31 cellular contexts compared by ENCODE assay signal in the genomic region with DNA sequence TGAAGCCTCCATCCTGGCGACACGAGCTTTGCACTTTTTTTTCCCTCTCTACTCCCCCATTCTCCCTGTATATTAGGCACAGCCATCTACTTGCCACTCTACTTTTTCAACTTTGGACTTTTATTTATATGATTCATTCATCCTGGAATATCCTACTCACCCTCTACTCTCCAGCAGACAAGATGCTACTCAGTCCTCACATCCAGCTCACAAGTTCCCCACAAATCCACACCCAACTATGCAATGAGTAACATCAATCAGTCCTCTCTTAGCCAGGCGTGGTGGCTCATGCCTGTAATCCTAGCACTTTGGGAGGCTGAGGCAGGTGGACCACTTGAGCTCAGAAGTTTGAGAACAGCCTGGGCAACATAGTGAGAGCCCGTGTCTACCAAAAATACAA. TPM values are rescaled to one million over a fixed set of nuclear protein-coding genes. Genes with fewer than 3 reads are reported as not detected.
DNase-seq lines count a peak whose midpoint lies in the region; ATAC-seq and TF ChIP-seq lines count a peak whose summit lies in the region.
"Had no signal": no experiment of that assay in that cellular context is flagged by ENCODE, and none has a peak within 500 bp of the region (broad histone marks: within the 10 kb centered on the region; RNA-seq: fewer than 3 reads in every experiment).

No MANE protein-coding gene starts in this region.

- H3K9me2 ChIP-seq in GM23248 (ENCODE audit: insufficient read depth), result no peaks in the 10 kb centered on the region
- no peaks in the 10 kb centered on the region for H3K9me2 ChIP-seq in PC-3 (replicated peaks; ENCODE audit: low read length)

- in situ Hi-C loops in GM23248 (cut with MboI), result no loop called here

- no peak overlapping the region for H3K27ac ChIP-seq in GM23248
- peak overlapping the region; percentile 53 for H3K27ac ChIP-seq in PC-3 (ENCODE audit: low read length)
- H3K27ac ChIP-seq: adrenal gland, brain microvascular endothelial cell, esophagus squamous epithelium, gastrocnemius medialis, hepatocyte, left ventricle myocardium inferior, ovary, suprapubic skin, WERI-Rb-1 had no signal

- H3K4me1 Mint-ChIP-seq in activated CD8-positive, alpha-beta T cell treated with anti-CD3 and anti-CD28 coated beads, Interleukin-2, amount 10 ng/mL, durations not matched to agents 7 days and 5 days (ENCODE audit: low read depth), result peaks cover 3% of the 10 kb centered on the region
- H3K4me1 Mint-ChIP-seq in activated CD4-positive, alpha-beta memory T cell treated with anti-CD3 and anti-CD28 coated beads for 36 hours (ENCODE audit: low read depth), result no peaks in the 10 kb centered on the region
- H3K4me1 Mint-ChIP-seq: immature natural killer cell, nephron had no signal

- TF ChIP-seq CTCF in PC-3 (conservative IDR thresholded peaks at IDR 0.05; ENCODE audit: low read depth, low read length), result no peak

- H3K4me3 ChIP-seq in GM23248 (no peak overlapping the region), PC-3 (ENCODE audit: low read length) (no peak overlapping the region)
- H3K4me3 ChIP-seq: adrenal gland, esophagus squamous epithelium, gastrocnemius medialis, hepatocyte, left ventricle myocardium inferior, ovary, smooth muscle cell, suprapubic skin had no signal

- H3F3A ChIP-seq in GM23248 (ENCODE audit: insufficient read depth) (no peaks in the 10 kb centered on the region), PC-3 (ENCODE audit: low read length, unreplicated experiment) (no peaks in the 10 kb centered on the region)

- H3K36me3 ChIP-seq in GM23248 (ENCODE audit: low read depth), result no peaks in the 10 kb centered on the region
- no peaks in the 10 kb centered on the region for H3K36me3 ChIP-seq in PC-3 (ENCODE audit: low read depth, low read length)
- H3K36me3 ChIP-seq: adrenal gland, brain microvascular endothelial cell, esophagus squamous epithelium, gastrocnemius medialis, left ventricle myocardium inferior, ovary, suprapubic skin, WERI-Rb-1 had no signal

- peaks cover 13% of the 10 kb centered on the region for H3K27me3 Mint-ChIP-seq in activated CD8-positive, alpha-beta T cell treated with anti-CD3 and anti-CD28 coated beads, Interleukin-2, amount 10 ng/mL, durations not matched to agents 7 days and 5 days (ENCODE audit: low read depth)
- peaks cover 19% of the 10 kb centered on the region for H3K27me3 Mint-ChIP-seq in activated CD4-positive, alpha-beta memory T cell treated with anti-CD3 and anti-CD28 coated beads for 36 hours

- H3K27ac Mint-ChIP-seq in activated CD8-positive, alpha-beta T cell treated with anti-CD3 and anti-CD28 coated beads, Interleukin-2, amount 10 ng/mL, durations not matched to agents 7 days and 5 days, result no peak overlapping the region
- no peak overlapping the region for H3K27ac Mint-ChIP-seq in activated CD4-positive, alpha-beta memory T cell treated with anti-CD3 and anti-CD28 coated beads for 36 hours
- H3K27ac Mint-ChIP-seq: immature natural killer cell, nephron had no signal

- H3K4me3 Mint-ChIP-seq in activated CD8-positive, alpha-beta T cell treated with anti-CD3 and anti-CD28 coated beads, Interleukin-2, amount 10 ng/mL, durations not matched to agents 7 days and 5 days, result no peak overlapping the region
- H3K4me3 Mint-ChIP-seq in activated CD4-positive, alpha-beta memory T cell treated with anti-CD3 and anti-CD28 coated beads for 36 hours, result no peak overlapping the region
- H3K4me3 Mint-ChIP-seq: effector memory CD8-positive, alpha-beta T cell; immature natural killer cell; nephron had no signal

- H3K79me2 ChIP-seq in GM23248 (ENCODE audit: insufficient read depth) (no peaks in the 10 kb centered on the region), PC-3 (ENCODE audit: low read length) (no peaks in the 10 kb centered on the region)
- H3K79me2 ChIP-seq: hepatocyte had no signal

- H3K27me3 ChIP-seq in GM23248 (replicated peaks; ENCODE audit: insufficient read depth) (peaks cover 27% of the 10 kb centered on the region), PC-3 (ENCODE audit: low read length) (0 out of 2 replicates have a peak, but pooled peaks cover 4% of the 10 kb centered on the region)
- H3K27me3 ChIP-seq: adrenal gland, brain microvascular endothelial cell, gastrocnemius medialis, hepatocyte, ovary had no signal

- H3K4me2 ChIP-seq in GM23248 (ENCODE audit: unreplicated experiment) (no peak overlapping the region), PC-3 (ENCODE audit: low read length) (peak overlapping the region; percentile 10; the same call in 1 of the 2 replicates)
- H3K4me2 ChIP-seq: hepatocyte, smooth muscle cell had no signal

- H3K9ac ChIP-seq in GM23248 (no peak overlapping the region), PC-3 (ENCODE audit: low read length) (no peak overlapping the region)

- intact Hi-C loops in PC-3 (cut with micrococcal nuclease), result no loop called here
- intact Hi-C loops in activated CD4-positive, alpha-beta memory T cell treated with anti-CD3 and anti-CD28 coated beads for 36 hours (cut with micrococcal nuclease), result no loop called here

- H3K9me3 Mint-ChIP-seq in activated CD8-positive, alpha-beta T cell treated with anti-CD3 and anti-CD28 coated beads, Interleukin-2, amount 10 ng/mL, durations not matched to agents 7 days and 5 days (ENCODE audit: insufficient read depth), result no peaks in the 10 kb centered on the region
- no peaks in the 10 kb centered on the region for H3K9me3 Mint-ChIP-seq in activated CD4-positive, alpha-beta memory T cell treated with anti-CD3 and anti-CD28 coated beads for 36 hours
- H3K9me3 Mint-ChIP-seq: effector memory CD8-positive, alpha-beta T cell; immature natural killer cell; nephron had no signal

- H3K36me3 Mint-ChIP-seq in activated CD8-positive, alpha-beta T cell treated with anti-CD3 and anti-CD28 coated beads, Interleukin-2, amount 10 ng/mL, durations not matched to agents 7 days and 5 days (ENCODE audit: low read depth), result no peaks in the 10 kb centered on the region
- no peaks in the 10 kb centered on the region for H3K36me3 Mint-ChIP-seq in activated CD4-positive, alpha-beta memory T cell treated with anti-CD3 and anti-CD28 coated beads for 36 hours
- H3K36me3 Mint-ChIP-seq: immature natural killer cell had no signal

- H3K9me3 ChIP-seq in GM23248 (ENCODE audit: low read depth) (no peaks in the 10 kb centered on the region), PC-3 (ENCODE audit: low read length) (no peaks in the 10 kb centered on the region)
- H3K9me3 ChIP-seq: adrenal gland, esophagus squamous epithelium, gastrocnemius medialis, left ventricle myocardium inferior, ovary, suprapubic skin had no signal

- H3K4me1 ChIP-seq in GM23248 (ENCODE audit: insufficient read depth) (no peaks in the 10 kb centered on the region), PC-3 (ENCODE audit: insufficient read depth, low read length) (peaks cover 15% of the 10 kb centered on the region)
- H3K4me1 ChIP-seq: adrenal gland, esophagus squamous epithelium, gastrocnemius medialis, left ventricle myocardium inferior, suprapubic skin had no signal

- CTCF ChIA-PET in PC-3 (lab: Charles Lee), result no interaction called here
- CTCF ChIA-PET in activated CD8-positive, alpha-beta T cell treated with anti-CD3 and anti-CD28 coated beads, Interleukin-2, amount 10 ng/mL, durations not matched to agents 7 days and 5 days (lab: Charles Lee), result interaction anchor here (0.9 to 1.4 kb wide), 3 partner anchors 14 to 182 kb away, joined by 3 to 5 read pairs (median 4); no protein-coding TSS in a partner anchor
- CTCF ChIA-PET in activated CD4-positive, alpha-beta memory T cell treated with anti-CD3 and anti-CD28 coated beads for 36 hours (lab: Charles Lee), result no interaction called here

- no TSS peak for BruUV-seq in PC-3 (replicated peaks; lab: Mats Ljungman, UMichigan)

- peak; percentile 51 for ATAC-seq in PC-3
- no peak for ATAC-seq in activated CD8-positive, alpha-beta T cell treated with anti-CD3 and anti-CD28 coated beads, Interleukin-2, amount 10 ng/mL, durations not matched to agents 7 days and 5 days
- ATAC-seq: gastrocnemius medialis, Right ventricle myocardium inferior had no signal

- peak; percentile 59 for DNase-seq in ELR (ENCODE audit: low read depth)
- DNase-seq in GM23248, result peak; percentile 9
- peak; percentile 55 for DNase-seq in PC-3
- DNase-seq in kidney tubule cell (ENCODE audit: low spot score), result peak; percentile 35
- no peak for DNase-seq in activated CD8-positive, alpha-beta T cell treated with anti-CD3 and anti-CD28 coated beads, Interleukin-2, amount 10 ng/mL, durations not matched to agents 7 days and 5 days
- no peak for DNase-seq in activated gamma-delta T cell treated with Interleukin-2 at 50 U/mL for 16 hours
- DNase-seq in activated CD4-positive, alpha-beta memory T cell treated with anti-CD3 and anti-CD28 coated beads for 36 hours, result no peak
- DNase-seq: activated CD8-positive, alpha-beta memory T cell treated with anti-CD3 and anti-CD28 coated beads, Interleukin-2, amount 50 U/mL, for 48 hours; activated effector memory CD4-positive, alpha-beta T cell treated with Interleukin-2 at 50 U/mL for 16 hours; adrenal gland; brain microvascular endothelial cell; C1 segment of cervical spinal cord; DND-41; effector memory CD8-positive, alpha-beta T cell; esophagus squamous epithelium; gastrocnemius medialis; immature natural killer cell; left ventricle myocardium inferior; NCI-H1092 treated with DMSO at 0.1 percent for 48 hours; NCI-H2029; NCI-H2227 treated with DMSO at 0.1 percent for 48 hours; NCI-H774; ovary; stimulated activated CD4-positive, alpha-beta T cell treated with anti-CD3 and anti-CD28 coated beads, Interleukin-2, amount 100 ng/mL, for 24 hours; WERI-Rb-1 had no signal

- H2AFZ ChIP-seq in GM23248 (no peak overlapping the region), PC-3 (ENCODE audit: low read length) (no peak overlapping the region)
- H2AFZ ChIP-seq: hepatocyte had no signal

- WGBS in GM23248 (ENCODE audit: low coverage in 1 of 2, low lambda C conversion rate in 2 of 2, missing lambda C conversion rate in 2 of 2), 2 experiments, result 64 to 72% methylated on average over 4 of the region's 4 CpGs

- POLR2A ChIA-PET in PC-3 (lab: Charles Lee; ENCODE audit: unreplicated experiment), result interaction anchor here (0.6 kb wide), 1 partner anchor 380 kb away, joined by 5 read pairs; no protein-coding TSS in a partner anchor
- POLR2A ChIA-PET in activated CD8-positive, alpha-beta T cell treated with anti-CD3 and anti-CD28 coated beads, Interleukin-2, amount 10 ng/mL, durations not matched to agents 7 days and 5 days (lab: Charles Lee), result interaction anchor here (0.6 kb wide), 1 partner anchor 122 kb away, joined by 3 read pairs; no protein-coding TSS in a partner anchor
- POLR2A ChIA-PET in activated CD4-positive, alpha-beta memory T cell treated with anti-CD3 and anti-CD28 coated beads for 36 hours (lab: Charles Lee), result interaction anchor here (0.7 kb wide), 1 partner anchor 514 kb away, joined by 3 read pairs; no protein-coding TSS in a partner anchor

- H4K20me1 ChIP-seq in GM23248 (ENCODE audit: insufficient read depth), result no peaks in the 10 kb centered on the region
- H4K20me1 ChIP-seq in PC-3 (ENCODE audit: low read length), result no peaks in the 10 kb centered on the region

RNA-seq across cellular contexts. Expression of a gene that starts 23.9 kb away (rescaled TPM):
- not detected in 2 replicates for total RNA-seq in GM23248 (2014; rRNA removed; shearing (Covaris generic))
- polyA plus RNA-seq in GM23248 (2016; fragmentation: Nextera tagmentation; extraction: Ambion mirVana), result not detected in 2 replicates
- not detected in 2 replicates for total RNA-seq in PC-3 (2014; rRNA removed)
- total RNA-seq in activated CD8-positive, alpha-beta T cell treated with anti-CD3 and anti-CD28 coated beads, Interleukin-2, amount 10 ng/mL, durations not matched to agents 7 days and 5 days, result not detected
- total RNA-seq in activated CD4-positive, alpha-beta memory T cell treated with anti-CD3 and anti-CD28 coated beads for 36 hours, result not detected
- total RNA-seq: adrenal gland, esophagus squamous epithelium, gastrocnemius medialis, left ventricle myocardium inferior, ovary, Right ventricle myocardium inferior, smooth muscle cell, suprapubic skin, urinary bladder had no signal
- polyA plus RNA-seq: adrenal gland, immature natural killer cell, ovary, smooth muscle cell, urinary bladder had no signal

RNA-seq across cellular contexts. Expression of a gene that starts 43.3 kb away (rescaled TPM):
- total RNA-seq in GM23248 (2014; rRNA removed; shearing (Covaris generic)), result not detected in 2 replicates
- polyA plus RNA-seq in GM23248 (2016; fragmentation: Nextera tagmentation; extraction: Ambion mirVana), result not detected in 2 replicates
- total RNA-seq in PC-3 (2014; rRNA removed), result 0.62 TPM in 1 of 2 replicates, not detected in the other
- total RNA-seq in activated CD8-positive, alpha-beta T cell treated with anti-CD3 and anti-CD28 coated beads, Interleukin-2, amount 10 ng/mL, durations not matched to agents 7 days and 5 days, result not detected
- not detected for total RNA-seq in activated CD4-positive, alpha-beta memory T cell treated with anti-CD3 and anti-CD28 coated beads for 36 hours
- total RNA-seq: esophagus squamous epithelium, left ventricle myocardium inferior, Right ventricle myocardium inferior, suprapubic skin, urinary bladder had no signal
- polyA plus RNA-seq: immature natural killer cell, urinary bladder had no signal

Comparison
In these comparisons a context has a peak if more than half of its experiments do, and no peak if none do; other contexts are left out.
1. DNase-seq: peak in ELR (single experiment), GM23248 (single experiment), PC-3 (single experiment) and kidney tubule cell (single experiment); none in activated CD8-positive, alpha-beta T cell treated with anti-CD3 and anti-CD28 coated beads, Interleukin-2, amount 10 ng/mL, durations not matched to agents 7 days and 5 days (single experiment), activated gamma-delta T cell treated with Interleukin-2 at 50 U/mL for 16 hours (single experiment) and activated CD4-positive, alpha-beta memory T cell treated with anti-CD3 and anti-CD28 coated beads for 36 hours (single experiment).